ENCODE assay signal across 19 cellular contexts in genomic region chr6:148743476-148743875, GRCh38. TPM values are rescaled to one million over a fixed set of nuclear protein-coding genes. Genes with fewer than 3 reads are reported as not detected.
DNase-seq lines count a peak whose midpoint lies in the region; ATAC-seq, FAIRE-seq and TF ChIP-seq lines count a peak whose summit lies in the region.
"Had no signal": no experiment of that assay in that cellular context is flagged by ENCODE, and none has a peak within 500 bp of the region (broad histone marks: within the 10 kb centered on the region; RNA-seq: fewer than 3 reads in every experiment).

No MANE protein-coding gene starts in this region.

- H3K79me2 ChIP-seq in H1 (ENCODE audit: control insufficient read depth in 1 of 2, insufficient read depth in 2 of 2, low read length in 2 of 2), result peaks cover 4 to 8% of the 10 kb centered on the region in 2 experiments; a peak in 3 of 4 replicates

- peak overlapping the region; percentile 51; the same call in 1 of the 2 replicates for H2BK12ac ChIP-seq in H1 (ENCODE audit: low read depth, low read length)

- TF ChIP-seq CTCF in H1 (IDR thresholded peaks at IDR 0.05; ENCODE audit: control extremely low read depth in 1 of 3, insufficient read depth in 1 of 3, low read depth in 1 of 3, low read length in 3 of 3) (no peak), nephron (IDR thresholded peaks at IDR 0.05; ENCODE audit: unreplicated experiment in 3 of 3) (no peak), progenitor cell of endocrine pancreas (IDR thresholded peaks at IDR 0.05; ENCODE audit: unreplicated experiment) (no peak), ascending aorta (IDR thresholded peaks at IDR 0.05) (no peak)

- ATAC-seq in right cardiac atrium, result no peak
- no peak for ATAC-seq in left lobe of liver

- H2BK20ac ChIP-seq in H1 (ENCODE audit: low read length), result no peak overlapping the region

- peak overlapping the region in 2 of 3 donors; percentile 10 to 25 for H3K27ac Mint-ChIP-seq in IgD-negative memory B cell
- peak overlapping the region in 2 of 3 experiments; percentile 55 to 68 for H3K27ac Mint-ChIP-seq in nephron
- no peak overlapping the region for H3K27ac Mint-ChIP-seq in progenitor cell of endocrine pancreas

- no peak for TF ChIP-seq RAD21 in H1 (IDR thresholded peaks at IDR 0.05 in 1 of 2, conservative IDR thresholded peaks at IDR 0.05 in 1 of 2; ENCODE audit: low read depth in 2 of 2, low read length in 2 of 2)

- H3K9me3 ChIP-seq in H1 (ENCODE audit: insufficient read depth in 2 of 2, low read depth in 1 of 2, low read length in 1 of 2) (no peaks in the 10 kb centered on the region), right cardiac atrium (ENCODE audit: control insufficient read depth, low read length) (no peaks in the 10 kb centered on the region), ascending aorta (no peaks in the 10 kb centered on the region)
- H3K9me3 ChIP-seq: BE2C, Peyer's patch, SJCRH30 had no signal

- H3K23ac ChIP-seq in H1 (ENCODE audit: insufficient read length), result no peak overlapping the region

- H3K27me3 ChIP-seq in H1 (replicated peaks in 1 of 4; ENCODE audit: control insufficient read depth in 3 of 4, extremely low read depth in 1 of 4, insufficient read depth in 3 of 4, low read length in 3 of 4), result no peaks in the 10 kb centered on the region
- no peaks in the 10 kb centered on the region for H3K27me3 ChIP-seq in right cardiac atrium (ENCODE audit: control insufficient read depth, insufficient read depth)
- H3K27me3 ChIP-seq in ascending aorta, result no peaks in the 10 kb centered on the region
- H3K27me3 ChIP-seq: SJCRH30 had no signal

- H3K4me2 ChIP-seq in H1 (ENCODE audit: insufficient read depth in 1 of 2, low read depth in 2 of 2, low read length in 2 of 2), result no peak overlapping the region

- H3K18ac ChIP-seq in H1 (ENCODE audit: extremely low read depth, low read length), result no peak overlapping the region

- POLR2A ChIA-PET in H1 (lab: Charles Lee; ENCODE audit: partially characterized antibody), result interaction anchor here (0.8 kb wide), 1 partner anchor 141 kb away, joined by 3 read pairs; no protein-coding TSS in a partner anchor

- H3K36me3 Mint-ChIP-seq in IgD-negative memory B cell, result no peaks in the 10 kb centered on the region
- no peaks in the 10 kb centered on the region for H3K36me3 Mint-ChIP-seq in nephron (ENCODE audit: low read depth)
- H3K36me3 Mint-ChIP-seq in progenitor cell of endocrine pancreas (ENCODE audit: insufficient read depth), result no peaks in the 10 kb centered on the region

- peaks cover 9% of the 10 kb centered on the region for H3K23me2 ChIP-seq in H1 (ENCODE audit: low read depth, low read length)

- TF ChIP-seq EP300 in H1 (IDR thresholded peaks at IDR 0.05; ENCODE audit: borderline replicate concordance in 1 of 2, low read depth in 2 of 2, low read length in 2 of 2), result no peak

- H3K9me3 Mint-ChIP-seq in IgD-negative memory B cell (no peaks in the 10 kb centered on the region), nephron (no peaks in the 10 kb centered on the region), progenitor cell of endocrine pancreas (ENCODE audit: low read depth) (no peaks in the 10 kb centered on the region)

- no peak overlapping the region for H4K8ac ChIP-seq in H1 (ENCODE audit: extremely low read depth, insufficient read depth, low read length)

- H4K20me1 ChIP-seq in H1 (replicated peaks in 1 of 2; ENCODE audit: control insufficient read depth in 1 of 2, insufficient read depth in 2 of 2, low read length in 2 of 2), result peaks cover 0 to 3% of the 10 kb centered on the region in 2 experiments

- no peak overlapping the region for H3K14ac ChIP-seq in H1 (ENCODE audit: insufficient read length)

- H3K27me3 Mint-ChIP-seq in IgD-negative memory B cell (peaks cover 4% of the 10 kb centered on the region), nephron (ENCODE audit: low read depth) (peaks cover 10% of the 10 kb centered on the region), progenitor cell of endocrine pancreas (peaks cover 39% of the 10 kb centered on the region)

- DNase-seq in H1 (ENCODE audit: low read depth in 1 of 2, low spot score in 2 of 2) (no peak), progenitor cell of endocrine pancreas (ENCODE audit: low spot score, unreplicated experiment) (no peak), right cardiac atrium (no peak), left lobe of liver (ENCODE audit: low spot score) (no peak), ascending aorta (ENCODE audit: low spot score in 2 of 2) (no peak)
- DNase-seq: BE2C, DMS79, H7, Karpas-422, MV-4-11, NCI-H1694 treated with DMSO at 0.1 percent for 48 hours, NCI-H2081 treated with DMSO at 0.1 percent for 48 hours, NCI-H2171 treated with DMSO at 0.1 percent for 48 hours, NCI-H524 treated with DMSO at 0.1 percent for 48 hours, Peyer's patch, SJCRH30 had no signal

- H3K4ac ChIP-seq in H1 (replicated peaks; ENCODE audit: insufficient read length, low read depth, low read length), result no peak overlapping the region

- no peak overlapping the region for H4K5ac ChIP-seq in H1 (ENCODE audit: insufficient read length, low read depth, low read length)

- no peak overlapping the region for H2AFZ ChIP-seq in H1 (ENCODE audit: low read length)

- H3K4me1 ChIP-seq in H1 (replicated peaks in 1 of 4; ENCODE audit: control insufficient read depth in 3 of 4, insufficient read depth in 4 of 4, low read length in 3 of 4) (peaks cover 4 to 7% (median 6%) of the 10 kb centered on the region in 4 experiments; a peak in 6 of 7 replicates), right cardiac atrium (ENCODE audit: control insufficient read depth, insufficient read depth, low read length) (no peaks in the 10 kb centered on the region), ascending aorta (peaks cover 0 to 12% of the 10 kb centered on the region in 2 donors)
- H3K4me1 ChIP-seq: BE2C had no signal

- H3K27ac ChIP-seq in H1 (ENCODE audit: low read depth, low read length) (no peak overlapping the region), right cardiac atrium (ENCODE audit: low read length) (no peak overlapping the region), ascending aorta (no peak overlapping the region)
- H3K27ac ChIP-seq: Peyer's patch, SJCRH30 had no signal

- H2BK15ac ChIP-seq in H1 (ENCODE audit: low read length), result 0 out of 2 replicates have a peak overlapping the region, but pooled peaks have one; percentile 48

- H3K9ac ChIP-seq in H1 (replicated peaks in 1 of 4; ENCODE audit: extremely low read depth in 1 of 4, low read depth in 3 of 4, low read length in 3 of 4), result no peak overlapping the region

- 90% methylated on average over 4 of the region's 4 CpGs; no CpG with 5 or more reads in 1 of the 2 experiments for WGBS in H1 (ENCODE audit: extremely low coverage in 1 of 2, insufficient coverage in 1 of 2, insufficient read length in 1 of 2, insufficient replicate concordance in 2 of 2, low coverage in 1 of 2, low lambda C conversion rate in 2 of 2, missing lambda C conversion rate in 1 of 2), 2 experiments
- WGBS in right cardiac atrium, result 75% methylated on average over 4 of the region's 4 CpGs

- H3K4me3 Mint-ChIP-seq in IgD-negative memory B cell, result peak overlapping the region in 1 of 4 donors; percentile 70
- peak overlapping the region; percentile 7 to 15 (median 13) for H3K4me3 Mint-ChIP-seq in nephron
- peak overlapping the region; percentile 22 for H3K4me3 Mint-ChIP-seq in progenitor cell of endocrine pancreas (ENCODE audit: low read depth)

- no peak overlapping the region for H2BK120ac ChIP-seq in H1 (replicated peaks; ENCODE audit: low read depth, low read length)

- intact Hi-C loops in right cardiac atrium (cut with DNase I) (loop anchor here in 1 of 4 donors (10.0 kb wide), 1 partner anchor 201 kb away; no protein-coding TSS in a partner anchor), ascending aorta (cut with DNase I) (loop anchor here (10.0 kb wide), 1 partner anchor 571 kb away; the partner anchor contains the start of gene TAB2)

- no peak for FAIRE-seq in H1 (lab: Jason Lieb, UNC)
- FAIRE-seq: A204.1 had no signal

- no peaks in the 10 kb centered on the region for H3K36me3 ChIP-seq in H1 (ENCODE audit: control insufficient read depth in 2 of 4, insufficient read depth in 4 of 4, low read length in 3 of 4)
- H3K36me3 ChIP-seq in ascending aorta, result no peaks in the 10 kb centered on the region
- H3K36me3 ChIP-seq: BE2C, Peyer's patch, SJCRH30 had no signal

- H3K4me3 ChIP-seq in H1 (ENCODE audit: extremely low read depth in 1 of 4, insufficient read depth in 2 of 4, low read depth in 3 of 4, low read length in 4 of 4) (no peak overlapping the region), right cardiac atrium (ENCODE audit: low read length) (no peak overlapping the region), ascending aorta (no peak overlapping the region)
- H3K4me3 ChIP-seq: Peyer's patch, SJCRH30 had no signal

- H3K4me1 Mint-ChIP-seq in IgD-negative memory B cell (peaks cover 6 to 11% (median 11%) of the 10 kb centered on the region in 3 donors), nephron (peaks cover 27% of the 10 kb centered on the region), progenitor cell of endocrine pancreas (ENCODE audit: low read depth) (peaks cover 26% of the 10 kb centered on the region)

- peak overlapping the region; percentile 36; the same call in 1 of the 2 replicates for H2BK5ac ChIP-seq in H1 (ENCODE audit: low read depth, low read length)

- TF ChIP-seq POLR2A in H1 (IDR thresholded peaks at IDR 0.05; ENCODE audit: control extremely low read depth in 1 of 2, low read depth in 2 of 2, low read length in 2 of 2), result no peak

- H2AK5ac ChIP-seq in H1 (ENCODE audit: low read depth, low read length), result 0 out of 2 replicates have a peak overlapping the region, but pooled peaks have one; percentile 19

- CTCF ChIA-PET in H1 (lab: Charles Lee; ENCODE audit: partially characterized antibody), result interaction anchor here (3.5 kb wide), 1 partner anchor 166 kb away, joined by 16 read pairs; no protein-coding TSS in a partner anchor

- peaks cover 6% of the 10 kb centered on the region for H3K79me1 ChIP-seq in H1 (ENCODE audit: low read depth, low read length)

- no peak overlapping the region for H3K56ac ChIP-seq in H1 (replicated peaks; ENCODE audit: insufficient read length, low read depth, low read length)

- no peak overlapping the region for H4K91ac ChIP-seq in H1 (replicated peaks; ENCODE audit: insufficient read length, low read length)

TF ChIP-seq in H1, 55 proteins besides CTCF, POLR2A, EP300 and RAD21 (continues in another document):
- TF ChIP-seq EZH2 (IDR thresholded peaks at IDR 0.05; ENCODE audit: low read depth, low read length, severe bottlenecking), result no peak

RNA-seq across cellular contexts. Expression of gene UST, which starts 3.4 kb away (rescaled TPM):
- polyA plus RNA-seq in IgD-negative memory B cell (1.3 TPM), H1 (2011; rRNA removed) (9.5 and 13.5 TPM in 2 replicates), right cardiac atrium (5.1 TPM)
- 31.9 and 34.5 TPM in 2 replicates for total RNA-seq in H1 (2021; fragmentation: NEBNext Ultra II Directional; extraction: Animal tissue kit (Norgen Biotek cat#: 25700))
- 14.5 TPM for polyA plus RNA-seq in H1 (2011; cell fraction: cytosol; rRNA removed)
- 11.0 TPM for polyA plus RNA-seq in H1 (2011; cell fraction: nucleus; rRNA removed)
- 19.6 to 25.7 TPM (median 21.6 TPM) in 4 replicates for polyA plus RNA-seq in H1 (2012, experiment 1 of 2)
- polyA plus RNA-seq in H1 (2012, experiment 2 of 2), result 14.0 TPM
- 36.2 TPM for polyA plus RNA-seq in H1 (2013, experiment 1 of 2)
- polyA plus RNA-seq in H1 (2013, experiment 2 of 2), result 38.7 TPM
- polyA minus RNA-seq in H1 (2011; rRNA and poly(A)+ RNA removed), result 16.8 and 20.8 TPM in 2 replicates
- polyA minus RNA-seq in H1 (2011; cell fraction: cytosol; rRNA and poly(A)+ RNA removed), result 17.0 TPM
- 28.7 TPM for polyA minus RNA-seq in H1 (2011; cell fraction: nucleus; rRNA and poly(A)+ RNA removed)
- total RNA-seq in progenitor cell of endocrine pancreas (2.9 and 4.7 TPM in 2 replicates), right cardiac atrium (1 to 10 TPM; 4.4 to 5.9 (median 4.9) TPM), left lobe of liver (0.58 TPM), ascending aorta (27.0 TPM)
